In the genomic region with DNA sequence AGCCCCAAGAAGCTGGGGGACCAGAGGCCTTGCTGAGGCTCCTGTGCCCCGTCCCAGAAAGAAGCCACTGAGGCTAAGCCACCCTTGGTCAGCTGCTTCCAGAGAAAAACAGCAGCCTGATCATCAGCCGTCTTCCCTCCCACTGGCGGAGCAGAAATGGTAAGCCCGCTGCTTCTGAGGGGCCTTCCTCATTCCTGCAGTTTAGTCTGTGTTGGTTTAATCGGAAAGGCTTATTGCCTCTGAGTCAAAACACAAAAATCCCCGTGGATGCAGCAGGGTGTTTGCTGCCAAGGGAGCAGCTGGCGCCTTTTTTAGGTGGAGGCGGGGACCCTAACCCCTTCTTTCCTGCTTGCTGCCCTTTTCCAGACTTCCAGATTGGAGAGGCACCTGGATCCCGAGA, we compare ENCODE assay signal across 13 cellular contexts. TPM values are rescaled to one million over a fixed set of nuclear protein-coding genes. Genes with fewer than 3 reads are reported as not detected.
DNase-seq lines count a peak whose midpoint lies in the region; ATAC-seq and TF ChIP-seq lines count a peak whose summit lies in the region.
"Had no signal": no experiment of that assay in that cellular context is flagged by ENCODE, and none has a peak within 500 bp of the region (broad histone marks: within the 10 kb centered on the region; RNA-seq: fewer than 3 reads in every experiment).

No MANE protein-coding gene starts in this region.

- H3K4me1 ChIP-seq in gastrocnemius medialis (peaks cover 19 to 40% of the 10 kb centered on the region in 2 donors), adrenal gland (replicated peaks in 1 of 2) (peaks cover 0 to 15% of the 10 kb centered on the region in 2 donors)

- H3K36me3 ChIP-seq in gastrocnemius medialis: no peaks in the 10 kb centered on the region
- no peaks in the 10 kb centered on the region for H3K36me3 ChIP-seq in adrenal gland (replicated peaks in 1 of 2)

- WGBS in adrenal gland, 4 donors: 76 to 78% (median 77%) methylated on average over 4 to 9 of the region's 9 CpGs

- peak overlapping the region in 3 of 4 donors; percentile 15 to 27 (median 24) for H3K27ac ChIP-seq in gastrocnemius medialis
- H3K27ac ChIP-seq in adrenal gland: peak overlapping the region in 2 of 5 donors; percentile 38 to 47

- intact Hi-C loops in left ventricle myocardium superior (cut with micrococcal nuclease) (no loop called here), gastrocnemius medialis (cut with DNase I; ENCODE audit: low total_unique reads) (no loop called here), adrenal gland (cut with DNase I) (loop anchor here in 1 of 2 donors (5.0 kb wide), 1 partner anchor 46 kb away; no protein-coding TSS in a partner anchor)

- no peaks in the 10 kb centered on the region for H3K9me3 ChIP-seq in gastrocnemius medialis
- H3K9me3 ChIP-seq in adrenal gland (replicated peaks in 1 of 3): no peaks in the 10 kb centered on the region

- DNase-seq in AG20443 (ENCODE audit: low spot score) (peak; percentile 88), amniotic stem cell (lab: John Stamatoyannopoulos, UW) (peak; percentile 77), left ventricle myocardium superior (no peak), gastrocnemius medialis (no peak), iPS-NIHi7 (ENCODE audit: extremely low spot score) (no peak), adrenal gland (no peak), NCI-H1436 (lab: John Stamatoyannopoulos, UW) (no peak)
- DNase-seq: CD4-positive, CD25-positive, alpha-beta regulatory T cell; head of caudate nucleus; NCI-H345; stimulated activated naive B cell treated with anti-CD40 and anti-IgM and Interleukin-4, amounts not matched to agents 10 μg/mL and 1 μg/mL and 100 μg/mL, for 72 hours had no signal

- no peak overlapping the region for H3K4me3 ChIP-seq in gastrocnemius medialis
- H3K4me3 ChIP-seq in adrenal gland: no peak overlapping the region

- no peak for TF ChIP-seq CTCF in gastrocnemius medialis (IDR thresholded peaks at IDR 0.05 in 4 of 5, conservative IDR thresholded peaks at IDR 0.05 in 1 of 5)
- no peak for TF ChIP-seq CTCF in adrenal gland (IDR thresholded peaks at IDR 0.05)

- ATAC-seq in left ventricle myocardium superior (peak; percentile 24), gastrocnemius medialis (no peak), HG03045 (IDR thresholded peaks at IDR 0.05; ENCODE audit: unreplicated experiment) (no peak)
- ATAC-seq: HCT116; stimulated activated naive B cell treated with anti-CD40 and anti-IgM and Interleukin-4, amounts not matched to agents 10 μg/mL and 1 μg/mL and 100 μg/mL, for 72 hours had no signal

- H3K27me3 ChIP-seq in gastrocnemius medialis (no peaks in the 10 kb centered on the region), adrenal gland (no peaks in the 10 kb centered on the region)

- in situ Hi-C loops in gastrocnemius medialis (cut with MboI; ENCODE audit: low sequenced_read_pairs in 4 of 4): no loop called here

- TF ChIP-seq POLR2A in gastrocnemius medialis (IDR thresholded peaks at IDR 0.05) (no peak), adrenal gland (IDR thresholded peaks at IDR 0.05) (no peak)

RNA-seq across cellular contexts. Expression of a gene that starts 33.9 kb away (rescaled TPM):
- 13.1 TPM for total RNA-seq in left ventricle myocardium superior
- 100 to 1,000 TPM in 1 of 4 donors, 10 to 100 TPM in 3; 40.4 to 161 (median 56.6) TPM for total RNA-seq in gastrocnemius medialis
- total RNA-seq in adrenal gland: 10 to 100 TPM in 5 of 8 donors, 1 to 10 TPM in 3; 8.4 to 14.0 (median 10.2) TPM
- polyA plus RNA-seq in adrenal gland: 10 to 100 TPM in 1 of 3 donors, 1 to 10 TPM in 2; 5.1 to 12.9 (median 5.5) TPM

Comparison
In these comparisons a context has a peak if more than half of its experiments do, and no peak if none do; other contexts are left out.
1. DNase-seq: peak in AG20443 (single experiment) and amniotic stem cell (single experiment); none in left ventricle myocardium superior (single experiment), gastrocnemius medialis (0 of 2), iPS-NIHi7 (single experiment), adrenal gland (0 of 7) and NCI-H1436 (single experiment).